ENCODE assay signal across 2 cellular contexts in the genomic region with DNA sequence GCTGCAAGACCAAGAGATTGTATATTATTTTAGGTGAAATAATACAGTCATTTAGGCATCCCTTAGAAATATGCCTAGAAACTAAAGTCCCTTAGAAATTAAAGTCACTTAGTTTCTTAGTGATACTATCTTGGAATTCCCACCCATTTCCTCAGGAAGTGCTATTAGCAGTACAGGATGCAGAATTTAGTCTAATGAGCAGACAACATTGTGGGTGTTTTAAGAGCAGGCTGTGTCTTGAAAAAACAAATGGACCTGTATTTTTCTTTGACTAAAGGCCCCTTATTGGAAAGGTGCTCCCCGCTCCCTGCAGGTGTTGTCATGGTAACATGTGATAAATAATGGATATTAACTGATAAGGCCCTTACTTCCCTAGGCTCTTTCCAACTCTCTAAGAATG.
TF ChIP-seq lines count a peak whose summit lies in the region.

No MANE protein-coding gene starts in this region.

TF ChIP-seq in IMR-90, 13 proteins besides CTCF, POLR2A, EP300 and RAD21:
- TF ChIP-seq BHLHE40 (IDR thresholded peaks at IDR 0.05; ENCODE audit: low read depth, low read length) (no peak), CHD1 (IDR thresholded peaks at IDR 0.05; ENCODE audit: low read depth, low read length) (no peak), MXI1 (IDR thresholded peaks at IDR 0.05; ENCODE audit: borderline replicate concordance, low read depth, low read length) (no peak), RFX5 (IDR thresholded peaks at IDR 0.05; ENCODE audit: low read depth, low read length) (no peak), MAZ (IDR thresholded peaks at IDR 0.05; ENCODE audit: borderline replicate concordance, low read depth, low read length) (no peak), FOS (IDR thresholded peaks at IDR 0.05; ENCODE audit: low read depth, low read length) (no peak), RCOR1 (IDR thresholded peaks at IDR 0.05; ENCODE audit: insufficient replicate concordance, low read length) (no peak), SMC3 (IDR thresholded peaks at IDR 0.05; ENCODE audit: low read depth, low read length) (no peak)
- TF ChIP-seq, protein P1, sequence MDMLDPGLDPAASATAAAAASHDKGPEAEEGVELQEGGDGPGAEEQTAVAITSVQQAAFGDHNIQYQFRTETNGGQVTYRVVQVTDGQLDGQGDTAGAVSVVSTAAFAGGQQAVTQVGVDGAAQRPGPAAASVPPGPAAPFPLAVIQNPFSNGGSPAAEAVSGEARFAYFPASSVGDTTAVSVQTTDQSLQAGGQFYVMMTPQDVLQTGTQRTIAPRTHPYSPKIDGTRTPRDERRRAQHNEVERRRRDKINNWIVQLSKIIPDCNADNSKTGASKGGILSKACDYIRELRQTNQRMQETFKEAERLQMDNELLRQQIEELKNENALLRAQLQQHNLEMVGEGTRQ (IDR thresholded peaks at IDR 0.05; ENCODE audit: low read depth, low read length) = no peak

TF ChIP-seq in endothelial cell of umbilical vein, 7 proteins besides CTCF, POLR2A, EP300 and RAD21:
- TF ChIP-seq POLR2AphosphoS5 (IDR thresholded peaks at IDR 0.05; ENCODE audit: insufficient read depth, low read depth, low read length) (no peak), GATA2 (IDR thresholded peaks at IDR 0.05; ENCODE audit: insufficient read depth, insufficient read length, low read depth, low read length) (peak; percentile 86), JUN (IDR thresholded peaks at IDR 0.05; ENCODE audit: borderline replicate concordance, insufficient read depth, insufficient read length, low read depth) (no peak), MYC (IDR thresholded peaks at IDR 0.05; ENCODE audit: low read depth, low read length) (no peak), FOS (IDR thresholded peaks at IDR 0.05; ENCODE audit: borderline replicate concordance, insufficient read depth, low read length) (no peak), EZH2 (IDR thresholded peaks at IDR 0.05; ENCODE audit: borderline replicate concordance, low read depth, low read length, severe bottlenecking) (no peak)
